In genomic region chr1:9321480-9321849, GRCh38 we compare ENCODE assay signal across 12 cellular contexts. TPM values are rescaled to one million over a fixed set of nuclear protein-coding genes. Genes with fewer than 3 reads are reported as not detected.
DNase-seq lines count a peak whose midpoint lies in the region; ATAC-seq and TF ChIP-seq lines count a peak whose summit lies in the region.
"Had no signal": no experiment of that assay in that cellular context is flagged by ENCODE, and none has a peak within 500 bp of the region (broad histone marks: within the 10 kb centered on the region; RNA-seq: fewer than 3 reads in every experiment).

No MANE protein-coding gene starts in this region.

- H3K27me3 Mint-ChIP-seq in chondrocyte (ENCODE audit: low read depth) (no peaks in the 10 kb centered on the region), HFFc6 (ENCODE audit: insufficient read depth) (0 out of 2 replicates have a peak, but pooled peaks cover 1% of the 10 kb centered on the region)
- H3K27me3 Mint-ChIP-seq: stimulated activated memory B cell treated with anti-CD40 and anti-IgM and Interleukin-4, amounts not matched to agents 10 μg/mL and 1 μg/mL and 100 μg/mL, for 72 hours had no signal

- H3K4me1 Mint-ChIP-seq in chondrocyte (ENCODE audit: low read depth): peaks cover 96% of the 10 kb centered on the region
- H3K4me1 Mint-ChIP-seq in HFFc6 (ENCODE audit: low read depth): peaks cover 33% of the 10 kb centered on the region

- peaks cover 3% of the 10 kb centered on the region; the same call in 1 of the 2 replicates for H3K9me3 ChIP-seq in AG04450 (ENCODE audit: control insufficient read depth, insufficient read depth, low read length)
- H3K9me3 ChIP-seq in mucosa of descending colon: no peaks in the 10 kb centered on the region

- intact Hi-C loops in mucosa of descending colon (cut with DNase I, micrococcal nuclease): no loop called here

- H3K27ac Mint-ChIP-seq in chondrocyte (ENCODE audit: unreplicated experiment) (peak overlapping the region; percentile 99), HFFc6 (no peak overlapping the region)
- H3K27ac Mint-ChIP-seq: stimulated activated memory B cell treated with anti-CD40 and anti-IgM and Interleukin-4, amounts not matched to agents 10 μg/mL and 1 μg/mL and 100 μg/mL, for 72 hours had no signal

- H3K27ac ChIP-seq in AG04450 (ENCODE audit: low read depth, low read length): peak overlapping the region; percentile 91

- CTCF ChIA-PET in AG04450 (lab: Charles Lee): interaction anchor here (0.5 to 1.5 kb wide), 4 partner anchors 32 to 180 kb away, joined by 3 to 4 read pairs (median 4); no protein-coding TSS in a partner anchor

- H3K4me1 ChIP-seq in mucosa of descending colon (ENCODE audit: low read depth): peaks cover 30% of the 10 kb centered on the region

- POLR2A ChIA-PET in AG04450 (lab: Yijun Ruan, JAX): interaction anchor here (0.6 to 1.4 kb wide), 14 partner anchors 17 to 152 kb away, joined by 3 to 9 read pairs (median 4); no protein-coding TSS in a partner anchor

- H3K36me3 Mint-ChIP-seq in chondrocyte (ENCODE audit: low read depth): peaks cover 26% of the 10 kb centered on the region
- H3K36me3 Mint-ChIP-seq in HFFc6 (ENCODE audit: low read depth): no peaks in the 10 kb centered on the region
- H3K36me3 Mint-ChIP-seq: stimulated activated memory B cell treated with anti-CD40 and anti-IgM and Interleukin-4, amounts not matched to agents 10 μg/mL and 1 μg/mL and 100 μg/mL, for 72 hours had no signal

- H3K4me3 ChIP-seq in AG04450 (ENCODE audit: low read depth, low read length): peak overlapping the region; percentile 43
- no peak overlapping the region for H3K4me3 ChIP-seq in mucosa of descending colon

- H3K27me3 ChIP-seq in AG04450 (ENCODE audit: control insufficient read depth, insufficient read depth, low read length): no peaks in the 10 kb centered on the region

- no peaks in the 10 kb centered on the region for H3K36me3 ChIP-seq in mucosa of descending colon (ENCODE audit: low read depth)

- no peak for TF ChIP-seq CTCF in AG04450 (IDR thresholded peaks at IDR 0.05; ENCODE audit: low read depth, low read length)
- TF ChIP-seq CTCF in chondrocyte (IDR thresholded peaks at IDR 0.05): no peak
- TF ChIP-seq CTCF in mucosa of descending colon (IDR thresholded peaks at IDR 0.05): no peak
- no peak for TF ChIP-seq CTCF in HFFc6 (IDR thresholded peaks at IDR 0.05)

- peak overlapping the region; percentile 53 for H3K4me3 Mint-ChIP-seq in chondrocyte (ENCODE audit: unreplicated experiment)
- no peak overlapping the region for H3K4me3 Mint-ChIP-seq in HFFc6
- H3K4me3 Mint-ChIP-seq: stimulated activated memory B cell treated with anti-CD40 and anti-IgM and Interleukin-4, amounts not matched to agents 10 μg/mL and 1 μg/mL and 100 μg/mL, for 72 hours had no signal

- ATAC-seq in mucosa of descending colon: peak; percentile 13
- ATAC-seq: stimulated activated memory B cell treated with anti-CD40 and anti-IgM and Interleukin-4, amounts not matched to agents 10 μg/mL and 1 μg/mL and 100 μg/mL, for 72 hours had no signal

- DNase-seq in AG04450 (ENCODE audit: low read depth, low spot score): peak; percentile 68
- DNase-seq in NOMO-1 treated with dmso at 0.1 percent for 144 hours (lab: John Stamatoyannopoulos, UW; ENCODE audit: unreplicated experiment): peak; percentile 3
- DNase-seq in chondrocyte (ENCODE audit: low spot score): no peak
- DNase-seq in mucosa of descending colon: no peak
- DNase-seq in activated CD4-positive, CD25-positive, alpha-beta regulatory T cell (lab: John Stamatoyannopoulos, UW): no peak
- DNase-seq in HFFc6: no peak
- no peak for DNase-seq in stimulated activated CD4-positive, alpha-beta T cell treated with anti-CD3 and anti-CD28 coated beads, Interleukin-4, amount 100 ng/mL, for 1 hour
- DNase-seq in RKO (ENCODE audit: low spot score): no peak
- DNase-seq: activated naive CD4-positive, alpha-beta T cell; left cardiac atrium; small intestine had no signal

- H3K9me3 Mint-ChIP-seq in chondrocyte (ENCODE audit: low read depth) (no peaks in the 10 kb centered on the region), HFFc6 (no peaks in the 10 kb centered on the region)
- H3K9me3 Mint-ChIP-seq: stimulated activated memory B cell treated with anti-CD40 and anti-IgM and Interleukin-4, amounts not matched to agents 10 μg/mL and 1 μg/mL and 100 μg/mL, for 72 hours had no signal

RNA-seq across cellular contexts. Expression of gene SPSB1, which starts 28.8 kb away (rescaled TPM):
- 19.4 and 20.3 TPM in 2 replicates for polyA plus RNA-seq in AG04450 (2011; rRNA removed)
- 37.1 and 41.0 TPM in 2 replicates for polyA minus RNA-seq in AG04450 (2011; rRNA and poly(A)+ RNA removed)
- 164 to 184 TPM (median 173 TPM) in 3 replicates for total RNA-seq in chondrocyte
- 10 to 100 TPM; 22.1 to 35.5 (median 26.1) TPM for total RNA-seq in mucosa of descending colon
- total RNA-seq in HFFc6 (2021; fragmentation: NEBNext Ultra II Directional; extraction: Animal tissue kit (Norgen Biotek cat#: 25700)): 10 to 100 TPM in 1 of 6 experiments, 1 to 10 TPM in 5; 5.9 to 10.4 (median 8.6) TPM

Comparison
In these comparisons a context has a peak if more than half of its experiments do, and no peak if none do; other contexts are left out.
1. DNase-seq: peak in AG04450 (single experiment) and NOMO-1 treated with dmso at 0.1 percent for 144 hours (single experiment); none in chondrocyte (single experiment), mucosa of descending colon (0 of 3), activated CD4-positive, CD25-positive, alpha-beta regulatory T cell (0 of 4), HFFc6 (single experiment), stimulated activated CD4-positive, alpha-beta T cell treated with anti-CD3 and anti-CD28 coated beads, Interleukin-4, amount 100 ng/mL, for 1 hour (single experiment) and RKO (single experiment).